9 cellular contexts compared by ENCODE assay signal in genomic region chr10:79082631-79083581, GRCh38. TPM values are rescaled to one million over a fixed set of nuclear protein-coding genes. Genes with fewer than 3 reads are reported as not detected.
DNase-seq lines count a peak whose midpoint lies in the region; ATAC-seq and TF ChIP-seq lines count a peak whose summit lies in the region.
"Had no signal": no experiment of that assay in that cellular context is flagged by ENCODE, and none has a peak within 500 bp of the region (broad histone marks: within the 10 kb centered on the region; RNA-seq: fewer than 3 reads in every experiment).

No MANE protein-coding gene starts in this region.

- intact Hi-C loops in tibial artery (cut with DNase I; ENCODE audit: low total_unique reads), result loop anchor here (10.0 kb wide), 1 partner anchor 52 kb away; no protein-coding TSS in a partner anchor
- intact Hi-C loops in CD4-positive, alpha-beta T cell (cut with DNase I, micrococcal nuclease), result no loop called here

- peak overlapping the region; percentile 35 for H3K23ac ChIP-seq in mesendoderm (ENCODE audit: low read length)

- no peak overlapping the region for H3K9ac ChIP-seq in mesendoderm (ENCODE audit: low read length)

- H3K27me3 Mint-ChIP-seq in CD4-positive, alpha-beta T cell, result no peaks in the 10 kb centered on the region

- POLR2A ChIA-PET in CD4-positive, alpha-beta T cell (lab: Charles Lee), result no interaction called here

- peak overlapping the region; percentile 25 for H3K27ac ChIP-seq in KOPT-K1 (ENCODE audit: low read depth, low read length, poor library complexity, severe bottlenecking)
- peak overlapping the region; percentile 79 for H3K27ac ChIP-seq in brain microvascular endothelial cell
- H3K27ac ChIP-seq in mesendoderm (ENCODE audit: low read depth, low read length), result no peak overlapping the region
- H3K27ac ChIP-seq in tibial artery, result peak overlapping the region; percentile 27 to 65
- H3K27ac ChIP-seq in CD4-positive, alpha-beta T cell (ENCODE audit: low read depth, low read length), result no peak overlapping the region

- H3K27ac Mint-ChIP-seq in CD4-positive, alpha-beta T cell, result no peak overlapping the region

- no peaks in the 10 kb centered on the region for H3K9me3 Mint-ChIP-seq in CD4-positive, alpha-beta T cell

- no peak for TF ChIP-seq CTCF in brain microvascular endothelial cell (IDR thresholded peaks at IDR 0.05; ENCODE audit: low read depth, low read length, missing control alignments)
- no peak for TF ChIP-seq CTCF in tibial artery (IDR thresholded peaks at IDR 0.05)
- TF ChIP-seq CTCF in CD4-positive, alpha-beta T cell (IDR thresholded peaks at IDR 0.05), result no peak

- peak; percentile 32 for DNase-seq in brain microvascular endothelial cell
- no peak for DNase-seq in mesendoderm
- DNase-seq in tibial artery, result no peak
- DNase-seq in GOT3 (lab: John Stamatoyannopoulos, UW), result no peak
- no peak for DNase-seq in activated effector memory CD4-positive, alpha-beta T cell treated with Interleukin-2 at 50 U/mL for 16 hours
- DNase-seq in CD4-positive, alpha-beta T cell, result no peak
- no peak for DNase-seq in AG08396 (ENCODE audit: low spot score)
- DNase-seq: NCI-H2029 treated with DMSO at 0.1 percent for 48 hours had no signal

- no peaks in the 10 kb centered on the region for H3K9me3 ChIP-seq in KOPT-K1 (ENCODE audit: insufficient read depth, low read length, poor library complexity, severe bottlenecking)
- H3K9me3 ChIP-seq in tibial artery, result no peaks in the 10 kb centered on the region
- no peaks in the 10 kb centered on the region for H3K9me3 ChIP-seq in CD4-positive, alpha-beta T cell (ENCODE audit: control insufficient read depth, low read length)

- H3K79me1 ChIP-seq in mesendoderm (ENCODE audit: low read length), result peaks cover 57% of the 10 kb centered on the region

- H2AK5ac ChIP-seq in mesendoderm (ENCODE audit: low read length), result no peak overlapping the region

- H3K27me3 ChIP-seq in brain microvascular endothelial cell (replicated peaks) (no peaks in the 10 kb centered on the region), mesendoderm (ENCODE audit: insufficient read depth, low read length, poor library complexity) (no peaks in the 10 kb centered on the region), tibial artery (no peaks in the 10 kb centered on the region)
- no peaks in the 10 kb centered on the region for H3K27me3 ChIP-seq in CD4-positive, alpha-beta T cell (ENCODE audit: control insufficient read depth, insufficient read depth, low read length)

- no CpG with 5 or more reads among the region's 8 CpGs for WGBS in mesendoderm (ENCODE audit: extremely low coverage, insufficient coverage, low lambda C conversion rate)

- no peak overlapping the region for H2BK15ac ChIP-seq in mesendoderm (replicated peaks; ENCODE audit: low read depth)

- H3K56ac ChIP-seq in mesendoderm (ENCODE audit: low read length), result no peak overlapping the region

- in situ Hi-C loops in brain microvascular endothelial cell (cut with HindIII; ENCODE audit: low pct_ligation_motif_present, low sequenced_read_pairs), result no loop called here

- CTCF ChIA-PET in CD4-positive, alpha-beta T cell (lab: Charles Lee), result no interaction called here

- H3K4me1 ChIP-seq in mesendoderm (ENCODE audit: control insufficient read depth, low read depth, low read length) (peaks cover 20% of the 10 kb centered on the region), tibial artery (peaks cover 15 to 85% (median 74%) of the 10 kb centered on the region in 4 donors)

- no peaks in the 10 kb centered on the region for H3K36me3 Mint-ChIP-seq in CD4-positive, alpha-beta T cell (ENCODE audit: low read depth)

- ATAC-seq in CD4-positive, alpha-beta T cell (ENCODE audit: poor library complexity), result no peak

- H4K5ac ChIP-seq in mesendoderm (ENCODE audit: low read length), result no peak overlapping the region

- H3K4me2 ChIP-seq in mesendoderm (ENCODE audit: low read length), result no peak overlapping the region

- no peak overlapping the region for H3K18ac ChIP-seq in mesendoderm (ENCODE audit: low read length)

- peaks cover 94% of the 10 kb centered on the region for H3K79me2 ChIP-seq in mesendoderm (ENCODE audit: control insufficient read depth, insufficient read depth, low read length)

- H3K4ac ChIP-seq in mesendoderm (ENCODE audit: low read depth, low read length), result no peak overlapping the region

- H3K36me3 ChIP-seq in KOPT-K1 (ENCODE audit: insufficient read depth, low read length), result peaks cover 8% of the 10 kb centered on the region; the same call in 1 of the 2 replicates
- no peaks in the 10 kb centered on the region for H3K36me3 ChIP-seq in brain microvascular endothelial cell (replicated peaks)
- H3K36me3 ChIP-seq in mesendoderm (ENCODE audit: control insufficient read depth, insufficient read depth, low read length), result no peaks in the 10 kb centered on the region
- H3K36me3 ChIP-seq in tibial artery, result no peaks in the 10 kb centered on the region

- H3K4me3 ChIP-seq in brain microvascular endothelial cell (ENCODE audit: low read depth, low read length) (no peak overlapping the region), mesendoderm (ENCODE audit: low read length) (no peak overlapping the region), tibial artery (no peak overlapping the region)

- no peak overlapping the region for H4K8ac ChIP-seq in mesendoderm (ENCODE audit: low read depth, low read length)

- no peak overlapping the region for H3K4me3 Mint-ChIP-seq in CD4-positive, alpha-beta T cell

- peaks cover 51% of the 10 kb centered on the region for H3K4me1 Mint-ChIP-seq in CD4-positive, alpha-beta T cell (ENCODE audit: low read depth)

- H2BK5ac ChIP-seq in mesendoderm (ENCODE audit: low read length), result no peak overlapping the region

- no peak overlapping the region for H2BK120ac ChIP-seq in mesendoderm (ENCODE audit: low read depth, low read length)

RNA-seq across cellular contexts. Expression of gene ZMIZ1, which starts 14.1 kb away (rescaled TPM):
- 23.7 TPM for polyA plus RNA-seq in mesendoderm (2013, experiment 1 of 2)
- polyA plus RNA-seq in mesendoderm (2013, experiment 2 of 2), result 23.1 TPM
- total RNA-seq in CD4-positive, alpha-beta T cell, result 10 to 100 TPM; 14.6 to 15.5 TPM

Comparison
In these comparisons a context has a peak if more than half of its experiments do, and no peak if none do; other contexts are left out.
1. H3K27ac ChIP-seq: peak in KOPT-K1 (single experiment), brain microvascular endothelial cell (single experiment) and tibial artery (2 of 2); none in mesendoderm (single experiment) and CD4-positive, alpha-beta T cell (single experiment).